In the genomic region with DNA sequence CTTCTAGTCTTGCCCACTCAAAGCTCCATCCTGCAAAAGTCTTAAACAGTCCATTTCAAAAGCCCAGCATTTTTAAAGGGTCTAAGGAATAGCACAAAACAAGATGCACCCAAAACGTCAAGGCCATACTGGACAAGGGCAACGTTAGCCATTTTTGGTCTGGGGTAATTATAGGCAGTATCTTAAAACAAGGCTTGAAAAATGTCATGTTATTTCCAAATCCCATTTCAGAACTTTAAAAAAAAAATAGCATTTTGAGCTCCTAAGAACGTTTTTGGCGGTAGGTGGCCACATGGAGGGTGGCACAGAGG, we compare ENCODE assay signal across 1 cellular context.
A peak's percentile ranks its signal among the peaks of the same experiment; 100 is the strongest.
TF ChIP-seq lines count a peak whose summit lies in the region.

No MANE protein-coding gene starts in this region.

TF ChIP-seq in HepG2, 621 proteins besides CTCF, POLR2A, EP300 and RAD21 (continued from another document):
- TF ChIP-seq, protein P1, sequence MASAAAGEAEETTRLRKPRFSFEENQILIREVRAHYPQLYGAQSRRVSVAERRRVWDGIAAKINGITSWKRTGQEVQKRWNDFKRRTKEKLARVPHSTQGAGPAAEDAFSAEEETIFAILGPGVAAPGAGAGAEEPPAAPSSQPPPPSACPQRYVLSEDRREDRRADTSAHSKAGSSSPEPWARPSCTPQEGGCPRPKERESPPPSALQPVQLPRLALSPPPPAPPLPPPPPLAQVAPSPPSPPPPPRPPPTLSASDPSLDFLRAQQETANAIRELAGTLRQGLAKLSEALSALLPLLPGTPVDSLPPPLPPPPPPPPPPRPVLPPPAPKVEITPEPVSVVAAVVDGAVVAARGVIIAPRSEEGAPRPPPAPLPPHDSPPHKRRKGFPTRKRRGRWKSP (CRISPR knock-in tag; IDR thresholded peaks at IDR 0.05), result no peak
- TF ChIP-seq, protein P2, sequence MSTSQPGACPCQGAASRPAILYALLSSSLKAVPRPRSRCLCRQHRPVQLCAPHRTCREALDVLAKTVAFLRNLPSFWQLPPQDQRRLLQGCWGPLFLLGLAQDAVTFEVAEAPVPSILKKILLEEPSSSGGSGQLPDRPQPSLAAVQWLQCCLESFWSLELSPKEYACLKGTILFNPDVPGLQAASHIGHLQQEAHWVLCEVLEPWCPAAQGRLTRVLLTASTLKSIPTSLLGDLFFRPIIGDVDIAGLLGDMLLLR (CRISPR knock-in tag; IDR thresholded peaks at IDR 0.05), result no peak
- TF ChIP-seq SALL1 (CRISPR knock-in tag; IDR thresholded peaks at IDR 0.05) (no peak), ZNF75D (CRISPR knock-in tag; IDR thresholded peaks at IDR 0.05; ENCODE audit: borderline replicate concordance) (0 out of 2 replicates have a peak, but pooled peaks have one; percentile 70), ZNF160 (CRISPR knock-in tag; IDR thresholded peaks at IDR 0.05) (no peak), ZNF737 (CRISPR knock-in tag; IDR thresholded peaks at IDR 0.05; ENCODE audit: borderline replicate concordance) (no peak), ZNF589 (CRISPR knock-in tag; conservative IDR thresholded peaks at IDR 0.05) (no peak), GATAD2A (CRISPR knock-in tag; IDR thresholded peaks at IDR 0.05) (no peak), RCOR2 (CRISPR knock-in tag; IDR thresholded peaks at IDR 0.05) (no peak), ZNF484 (CRISPR knock-in tag; IDR thresholded peaks at IDR 0.05; ENCODE audit: borderline replicate concordance, low read depth) (no peak), SMAD3 (CRISPR knock-in tag; IDR thresholded peaks at IDR 0.05) (no peak), ZNF205 (CRISPR knock-in tag; IDR thresholded peaks at IDR 0.05) (0 out of 2 replicates have a peak, but pooled peaks have one; percentile 24), SIN3B (IDR thresholded peaks at IDR 0.05; ENCODE audit: low read length) (no peak), GABPA (IDR thresholded peaks at IDR 0.05; ENCODE audit: low read depth, low read length) (no peak), GABPA (CRISPR knock-in tag; IDR thresholded peaks at IDR 0.05; ENCODE audit: low read depth) (no peak), ATAD3A (CRISPR knock-in tag; IDR thresholded peaks at IDR 0.05) (no peak), ZNF207 (IDR thresholded peaks at IDR 0.05; ENCODE audit: borderline replicate concordance) (no peak), ZNF83 (CRISPR knock-in tag; IDR thresholded peaks at IDR 0.05; ENCODE audit: borderline replicate concordance) (no peak), CENPX (CRISPR knock-in tag; IDR thresholded peaks at IDR 0.05) (no peak), FOXC1 (CRISPR knock-in tag; IDR thresholded peaks at IDR 0.05; ENCODE audit: borderline replicate concordance) (no peak), ZNF781 (CRISPR knock-in tag; IDR thresholded peaks at IDR 0.05; ENCODE audit: borderline replicate concordance, not compliant biosample characterization) (no peak), ZNF101 (CRISPR knock-in tag; IDR thresholded peaks at IDR 0.05; ENCODE audit: borderline replicate concordance, low read depth) (0 out of 2 replicates have a peak, but pooled peaks have one; percentile 24), NCOA2 (CRISPR knock-in tag; IDR thresholded peaks at IDR 0.05) (0 out of 2 replicates have a peak, but pooled peaks have one; percentile 12)
- TF ChIP-seq, protein P3, sequence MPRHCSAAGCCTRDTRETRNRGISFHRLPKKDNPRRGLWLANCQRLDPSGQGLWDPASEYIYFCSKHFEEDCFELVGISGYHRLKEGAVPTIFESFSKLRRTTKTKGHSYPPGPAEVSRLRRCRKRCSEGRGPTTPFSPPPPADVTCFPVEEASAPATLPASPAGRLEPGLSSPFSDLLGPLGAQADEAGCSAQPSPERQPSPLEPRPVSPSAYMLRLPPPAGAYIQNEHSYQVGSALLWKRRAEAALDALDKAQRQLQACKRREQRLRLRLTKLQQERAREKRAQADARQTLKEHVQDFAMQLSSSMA (CRISPR knock-in tag; IDR thresholded peaks at IDR 0.05), result no peak
- TF ChIP-seq, protein P4, sequence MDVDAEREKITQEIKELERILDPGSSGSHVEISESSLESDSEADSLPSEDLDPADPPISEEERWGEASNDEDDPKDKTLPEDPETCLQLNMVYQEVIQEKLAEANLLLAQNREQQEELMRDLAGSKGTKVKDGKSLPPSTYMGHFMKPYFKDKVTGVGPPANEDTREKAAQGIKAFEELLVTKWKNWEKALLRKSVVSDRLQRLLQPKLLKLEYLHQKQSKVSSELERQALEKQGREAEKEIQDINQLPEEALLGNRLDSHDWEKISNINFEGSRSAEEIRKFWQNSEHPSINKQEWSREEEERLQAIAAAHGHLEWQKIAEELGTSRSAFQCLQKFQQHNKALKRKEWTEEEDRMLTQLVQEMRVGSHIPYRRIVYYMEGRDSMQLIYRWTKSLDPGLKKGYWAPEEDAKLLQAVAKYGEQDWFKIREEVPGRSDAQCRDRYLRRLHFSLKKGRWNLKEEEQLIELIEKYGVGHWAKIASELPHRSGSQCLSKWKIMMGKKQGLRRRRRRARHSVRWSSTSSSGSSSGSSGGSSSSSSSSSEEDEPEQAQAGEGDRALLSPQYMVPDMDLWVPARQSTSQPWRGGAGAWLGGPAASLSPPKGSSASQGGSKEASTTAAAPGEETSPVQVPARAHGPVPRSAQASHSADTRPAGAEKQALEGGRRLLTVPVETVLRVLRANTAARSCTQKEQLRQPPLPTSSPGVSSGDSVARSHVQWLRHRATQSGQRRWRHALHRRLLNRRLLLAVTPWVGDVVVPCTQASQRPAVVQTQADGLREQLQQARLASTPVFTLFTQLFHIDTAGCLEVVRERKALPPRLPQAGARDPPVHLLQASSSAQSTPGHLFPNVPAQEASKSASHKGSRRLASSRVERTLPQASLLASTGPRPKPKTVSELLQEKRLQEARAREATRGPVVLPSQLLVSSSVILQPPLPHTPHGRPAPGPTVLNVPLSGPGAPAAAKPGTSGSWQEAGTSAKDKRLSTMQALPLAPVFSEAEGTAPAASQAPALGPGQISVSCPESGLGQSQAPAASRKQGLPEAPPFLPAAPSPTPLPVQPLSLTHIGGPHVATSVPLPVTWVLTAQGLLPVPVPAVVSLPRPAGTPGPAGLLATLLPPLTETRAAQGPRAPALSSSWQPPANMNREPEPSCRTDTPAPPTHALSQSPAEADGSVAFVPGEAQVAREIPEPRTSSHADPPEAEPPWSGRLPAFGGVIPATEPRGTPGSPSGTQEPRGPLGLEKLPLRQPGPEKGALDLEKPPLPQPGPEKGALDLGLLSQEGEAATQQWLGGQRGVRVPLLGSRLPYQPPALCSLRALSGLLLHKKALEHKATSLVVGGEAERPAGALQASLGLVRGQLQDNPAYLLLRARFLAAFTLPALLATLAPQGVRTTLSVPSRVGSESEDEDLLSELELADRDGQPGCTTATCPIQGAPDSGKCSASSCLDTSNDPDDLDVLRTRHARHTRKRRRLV (CRISPR knock-in tag; IDR thresholded peaks at IDR 0.05), result no peak
- TF ChIP-seq, protein P5, sequence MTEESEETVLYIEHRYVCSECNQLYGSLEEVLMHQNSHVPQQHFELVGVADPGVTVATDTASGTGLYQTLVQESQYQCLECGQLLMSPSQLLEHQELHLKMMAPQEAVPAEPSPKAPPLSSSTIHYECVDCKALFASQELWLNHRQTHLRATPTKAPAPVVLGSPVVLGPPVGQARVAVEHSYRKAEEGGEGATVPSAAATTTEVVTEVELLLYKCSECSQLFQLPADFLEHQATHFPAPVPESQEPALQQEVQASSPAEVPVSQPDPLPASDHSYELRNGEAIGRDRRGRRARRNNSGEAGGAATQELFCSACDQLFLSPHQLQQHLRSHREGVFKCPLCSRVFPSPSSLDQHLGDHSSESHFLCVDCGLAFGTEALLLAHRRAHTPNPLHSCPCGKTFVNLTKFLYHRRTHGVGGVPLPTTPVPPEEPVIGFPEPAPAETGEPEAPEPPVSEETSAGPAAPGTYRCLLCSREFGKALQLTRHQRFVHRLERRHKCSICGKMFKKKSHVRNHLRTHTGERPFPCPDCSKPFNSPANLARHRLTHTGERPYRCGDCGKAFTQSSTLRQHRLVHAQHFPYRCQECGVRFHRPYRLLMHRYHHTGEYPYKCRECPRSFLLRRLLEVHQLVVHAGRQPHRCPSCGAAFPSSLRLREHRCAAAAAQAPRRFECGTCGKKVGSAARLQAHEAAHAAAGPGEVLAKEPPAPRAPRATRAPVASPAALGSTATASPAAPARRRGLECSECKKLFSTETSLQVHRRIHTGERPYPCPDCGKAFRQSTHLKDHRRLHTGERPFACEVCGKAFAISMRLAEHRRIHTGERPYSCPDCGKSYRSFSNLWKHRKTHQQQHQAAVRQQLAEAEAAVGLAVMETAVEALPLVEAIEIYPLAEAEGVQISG (CRISPR knock-in tag; IDR thresholded peaks at IDR 0.05), result no peak
- TF ChIP-seq, protein P6, sequence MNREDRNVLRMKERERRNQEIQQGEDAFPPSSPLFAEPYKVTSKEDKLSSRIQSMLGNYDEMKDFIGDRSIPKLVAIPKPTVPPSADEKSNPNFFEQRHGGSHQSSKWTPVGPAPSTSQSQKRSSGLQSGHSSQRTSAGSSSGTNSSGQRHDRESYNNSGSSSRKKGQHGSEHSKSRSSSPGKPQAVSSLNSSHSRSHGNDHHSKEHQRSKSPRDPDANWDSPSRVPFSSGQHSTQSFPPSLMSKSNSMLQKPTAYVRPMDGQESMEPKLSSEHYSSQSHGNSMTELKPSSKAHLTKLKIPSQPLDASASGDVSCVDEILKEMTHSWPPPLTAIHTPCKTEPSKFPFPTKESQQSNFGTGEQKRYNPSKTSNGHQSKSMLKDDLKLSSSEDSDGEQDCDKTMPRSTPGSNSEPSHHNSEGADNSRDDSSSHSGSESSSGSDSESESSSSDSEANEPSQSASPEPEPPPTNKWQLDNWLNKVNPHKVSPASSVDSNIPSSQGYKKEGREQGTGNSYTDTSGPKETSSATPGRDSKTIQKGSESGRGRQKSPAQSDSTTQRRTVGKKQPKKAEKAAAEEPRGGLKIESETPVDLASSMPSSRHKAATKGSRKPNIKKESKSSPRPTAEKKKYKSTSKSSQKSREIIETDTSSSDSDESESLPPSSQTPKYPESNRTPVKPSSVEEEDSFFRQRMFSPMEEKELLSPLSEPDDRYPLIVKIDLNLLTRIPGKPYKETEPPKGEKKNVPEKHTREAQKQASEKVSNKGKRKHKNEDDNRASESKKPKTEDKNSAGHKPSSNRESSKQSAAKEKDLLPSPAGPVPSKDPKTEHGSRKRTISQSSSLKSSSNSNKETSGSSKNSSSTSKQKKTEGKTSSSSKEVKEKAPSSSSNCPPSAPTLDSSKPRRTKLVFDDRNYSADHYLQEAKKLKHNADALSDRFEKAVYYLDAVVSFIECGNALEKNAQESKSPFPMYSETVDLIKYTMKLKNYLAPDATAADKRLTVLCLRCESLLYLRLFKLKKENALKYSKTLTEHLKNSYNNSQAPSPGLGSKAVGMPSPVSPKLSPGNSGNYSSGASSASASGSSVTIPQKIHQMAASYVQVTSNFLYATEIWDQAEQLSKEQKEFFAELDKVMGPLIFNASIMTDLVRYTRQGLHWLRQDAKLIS (CRISPR knock-in tag; IDR thresholded peaks at IDR 0.05), result no peak
- TF ChIP-seq, protein P7, sequence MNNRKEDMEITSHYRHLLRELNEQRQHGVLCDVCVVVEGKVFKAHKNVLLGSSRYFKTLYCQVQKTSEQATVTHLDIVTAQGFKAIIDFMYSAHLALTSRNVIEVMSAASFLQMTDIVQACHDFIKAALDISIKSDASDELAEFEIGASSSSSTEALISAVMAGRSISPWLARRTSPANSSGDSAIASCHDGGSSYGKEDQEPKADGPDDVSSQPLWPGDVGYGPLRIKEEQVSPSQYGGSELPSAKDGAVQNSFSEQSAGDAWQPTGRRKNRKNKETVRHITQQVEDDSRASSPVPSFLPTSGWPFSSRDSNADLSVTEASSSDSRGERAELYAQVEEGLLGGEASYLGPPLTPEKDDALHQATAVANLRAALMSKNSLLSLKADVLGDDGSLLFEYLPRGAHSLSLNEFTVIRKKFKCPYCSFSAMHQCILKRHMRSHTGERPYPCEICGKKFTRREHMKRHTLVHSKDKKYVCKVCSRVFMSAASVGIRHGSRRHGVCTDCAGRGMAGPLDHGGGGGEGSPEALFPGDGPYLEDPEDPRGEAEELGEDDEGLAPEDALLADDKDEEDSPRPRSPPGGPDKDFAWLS (CRISPR knock-in tag; IDR thresholded peaks at IDR 0.05; ENCODE audit: borderline replicate concordance), result 0 out of 2 replicates have a peak, but pooled peaks have one; percentile 12
- TF ChIP-seq, protein P8, sequence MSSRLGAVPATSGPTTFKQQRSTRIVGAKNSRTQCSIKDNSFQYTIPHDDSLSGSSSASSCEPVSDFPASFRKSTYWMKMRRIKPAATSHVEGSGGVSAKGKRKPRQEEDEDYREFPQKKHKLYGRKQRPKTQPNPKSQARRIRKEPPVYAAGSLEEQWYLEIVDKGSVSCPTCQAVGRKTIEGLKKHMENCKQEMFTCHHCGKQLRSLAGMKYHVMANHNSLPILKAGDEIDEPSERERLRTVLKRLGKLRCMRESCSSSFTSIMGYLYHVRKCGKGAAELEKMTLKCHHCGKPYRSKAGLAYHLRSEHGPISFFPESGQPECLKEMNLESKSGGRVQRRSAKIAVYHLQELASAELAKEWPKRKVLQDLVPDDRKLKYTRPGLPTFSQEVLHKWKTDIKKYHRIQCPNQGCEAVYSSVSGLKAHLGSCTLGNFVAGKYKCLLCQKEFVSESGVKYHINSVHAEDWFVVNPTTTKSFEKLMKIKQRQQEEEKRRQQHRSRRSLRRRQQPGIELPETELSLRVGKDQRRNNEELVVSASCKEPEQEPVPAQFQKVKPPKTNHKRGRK (CRISPR knock-in tag; IDR thresholded peaks at IDR 0.05), result no peak
- TF ChIP-seq, protein P9, sequence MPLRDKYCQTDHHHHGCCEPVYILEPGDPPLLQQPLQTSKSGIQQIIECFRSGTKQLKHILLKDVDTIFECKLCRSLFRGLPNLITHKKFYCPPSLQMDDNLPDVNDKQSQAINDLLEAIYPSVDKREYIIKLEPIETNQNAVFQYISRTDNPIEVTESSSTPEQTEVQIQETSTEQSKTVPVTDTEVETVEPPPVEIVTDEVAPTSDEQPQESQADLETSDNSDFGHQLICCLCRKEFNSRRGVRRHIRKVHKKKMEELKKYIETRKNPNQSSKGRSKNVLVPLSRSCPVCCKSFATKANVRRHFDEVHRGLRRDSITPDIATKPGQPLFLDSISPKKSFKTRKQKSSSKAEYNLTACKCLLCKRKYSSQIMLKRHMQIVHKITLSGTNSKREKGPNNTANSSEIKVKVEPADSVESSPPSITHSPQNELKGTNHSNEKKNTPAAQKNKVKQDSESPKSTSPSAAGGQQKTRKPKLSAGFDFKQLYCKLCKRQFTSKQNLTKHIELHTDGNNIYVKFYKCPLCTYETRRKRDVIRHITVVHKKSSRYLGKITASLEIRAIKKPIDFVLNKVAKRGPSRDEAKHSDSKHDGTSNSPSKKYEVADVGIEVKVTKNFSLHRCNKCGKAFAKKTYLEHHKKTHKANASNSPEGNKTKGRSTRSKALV (CRISPR knock-in tag; IDR thresholded peaks at IDR 0.05), result no peak
